In the genomic region with DNA sequence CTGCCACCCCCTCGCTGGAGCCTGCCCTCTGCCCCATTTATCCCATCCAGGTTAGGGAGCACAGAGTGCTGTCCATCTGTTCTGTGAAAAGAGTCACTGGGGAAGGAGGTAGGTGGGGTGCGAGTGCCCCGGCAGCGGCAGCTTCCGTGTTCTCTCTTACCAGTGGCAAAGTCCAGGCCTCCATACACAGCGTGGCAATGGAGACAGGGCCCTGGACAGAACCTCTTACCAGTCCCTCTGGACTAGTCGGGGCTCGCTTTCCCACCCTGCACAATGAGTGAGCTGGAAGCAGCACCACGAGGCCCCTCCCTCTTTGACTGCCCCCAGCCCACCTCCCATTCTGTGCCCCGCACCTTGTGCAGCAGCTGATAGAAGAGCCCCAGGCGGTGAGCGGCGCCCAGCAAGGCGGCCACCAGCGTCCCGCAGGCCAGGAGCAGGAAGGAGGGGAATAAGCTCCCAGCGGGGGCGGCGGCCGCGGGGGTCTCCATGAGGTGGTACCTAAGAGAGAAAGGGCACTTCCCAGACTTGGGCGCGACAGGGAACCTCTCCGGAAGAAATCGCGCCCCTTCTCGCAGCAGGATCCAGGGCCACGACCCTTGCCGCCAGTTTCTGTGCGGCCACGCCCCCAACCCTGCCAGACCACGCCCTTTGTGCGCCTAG, we compare ENCODE assay signal across 8 cellular contexts. TPM values are rescaled to one million over a fixed set of nuclear protein-coding genes. Genes with fewer than 3 reads are reported as not detected.
DNase-seq lines count a peak whose midpoint lies in the region; ATAC-seq and TF ChIP-seq lines count a peak whose summit lies in the region.

No MANE protein-coding gene starts in this region.

- H3K79me2 ChIP-seq in OCI-LY3 (ENCODE audit: low read length) = peaks cover 20% of the 10 kb centered on the region

- ATAC-seq in activated T-cell treated with anti-CD3 and anti-CD28 coated beads, Interleukin-2, amount 50 U/mL, for 72 hours (replicated peaks in 1 of 2) = no peak
- ATAC-seq in GM21576 (IDR thresholded peaks at IDR 0.05; ENCODE audit: unreplicated experiment) = no peak
- ATAC-seq in GM21737 (IDR thresholded peaks at IDR 0.05; ENCODE audit: unreplicated experiment) = no peak

- peak overlapping the region; percentile 97 for H3K27ac Mint-ChIP-seq in activated T-cell treated with anti-CD3 and anti-CD28 coated beads, Interleukin-2, amount 50 U/mL, for 72 hours

- 4% methylated on average over 33 of the region's 33 CpGs for WGBS in urinary bladder

- H3K4me1 ChIP-seq in OCI-LY3 (ENCODE audit: low read length) (peaks cover 12% of the 10 kb centered on the region), mononuclear cell (ENCODE audit: insufficient read depth, low read length) (peaks cover 15% of the 10 kb centered on the region), urinary bladder (ENCODE audit: insufficient read depth) (no peaks in the 10 kb centered on the region)

- H4K20me1 ChIP-seq in OCI-LY3 (ENCODE audit: insufficient read depth, low read length) = no peaks in the 10 kb centered on the region

- H2AFZ ChIP-seq in OCI-LY3 (ENCODE audit: low read depth, low read length) = peak overlapping the region; percentile 75

- no peaks in the 10 kb centered on the region for H3K9me3 Mint-ChIP-seq in activated T-cell treated with anti-CD3 and anti-CD28 coated beads, Interleukin-2, amount 50 U/mL, for 72 hours

- H3K27me3 ChIP-seq in OCI-LY3 (ENCODE audit: low read depth, low read length) (no peaks in the 10 kb centered on the region), mononuclear cell (ENCODE audit: insufficient read depth, low read length) (no peaks in the 10 kb centered on the region)

- H3K4me3 ChIP-seq in OCI-LY3 (ENCODE audit: low read length) = peak overlapping the region; percentile 83
- H3K4me3 ChIP-seq in mononuclear cell (ENCODE audit: low read length) = peak overlapping the region; percentile 84
- peak overlapping the region; percentile 63 for H3K4me3 ChIP-seq in urinary bladder (ENCODE audit: low read depth, low read length)

- H3K36me3 Mint-ChIP-seq in activated T-cell treated with anti-CD3 and anti-CD28 coated beads, Interleukin-2, amount 50 U/mL, for 72 hours (ENCODE audit: insufficient read depth in 2 of 2) = peaks cover 6 to 13% of the 10 kb centered on the region in 2 donors

- peak overlapping the region; percentile 92 for H3K4me3 Mint-ChIP-seq in activated T-cell treated with anti-CD3 and anti-CD28 coated beads, Interleukin-2, amount 50 U/mL, for 72 hours

- H3K9ac ChIP-seq in OCI-LY3 (ENCODE audit: low read length) = peak overlapping the region; percentile 82

- TF ChIP-seq CTCF in OCI-LY3 (IDR thresholded peaks at IDR 0.05; ENCODE audit: low read depth, low read length) = no peak

- no peaks in the 10 kb centered on the region for H3K27me3 Mint-ChIP-seq in activated T-cell treated with anti-CD3 and anti-CD28 coated beads, Interleukin-2, amount 50 U/mL, for 72 hours (ENCODE audit: low read depth)

- peaks cover 20% of the 10 kb centered on the region for H3K4me1 Mint-ChIP-seq in activated T-cell treated with anti-CD3 and anti-CD28 coated beads, Interleukin-2, amount 50 U/mL, for 72 hours (ENCODE audit: low read depth)

- H3K36me3 ChIP-seq in OCI-LY3 (replicated peaks; ENCODE audit: low read depth, low read length) = peaks cover 16% of the 10 kb centered on the region
- H3K36me3 ChIP-seq in urinary bladder (ENCODE audit: insufficient read depth) = no peaks in the 10 kb centered on the region

- peak overlapping the region; percentile 79 for H3K4me2 ChIP-seq in OCI-LY3 (ENCODE audit: low read length)

- peak in 1 of 2 donors; percentile 13 for DNase-seq in activated T-cell treated with anti-CD3 and anti-CD28 coated beads, Interleukin-2, amount 50 U/mL, for 72 hours
- DNase-seq in activated T-cell treated with anti-CD3 and anti-CD28 coated beads for 4 hours = no peak
- DNase-seq in dermis blood vessel endothelial cell = peak; percentile 29

- H3K9me3 ChIP-seq in OCI-LY3 (ENCODE audit: insufficient read depth, low read length) (no peaks in the 10 kb centered on the region), mononuclear cell (ENCODE audit: low read depth, low read length) (no peaks in the 10 kb centered on the region)

- H3K27ac ChIP-seq in OCI-LY3 (ENCODE audit: low read length) = peak overlapping the region; percentile 63
- H3K27ac ChIP-seq in urinary bladder (ENCODE audit: low read depth) = peak overlapping the region; percentile 90

RNA-seq across cellular contexts. Expression of a gene that starts 17.5 kb away (rescaled TPM):
- 1 to 10 TPM; 1.4 to 1.6 TPM for total RNA-seq in activated T-cell treated with anti-CD3 and anti-CD28 coated beads, Interleukin-2, amount 50 U/mL, for 72 hours
- total RNA-seq in dermis blood vessel endothelial cell (22.5 and 22.6 TPM in 2 replicates), mononuclear cell (not detected), urinary bladder (12.8 TPM)
- polyA plus RNA-seq in urinary bladder = 35.6 TPM

RNA-seq across cellular contexts. Expression of a gene that starts 42.7 kb away (rescaled TPM):
- total RNA-seq in activated T-cell treated with anti-CD3 and anti-CD28 coated beads, Interleukin-2, amount 50 U/mL, for 72 hours = not detected
- total RNA-seq in dermis blood vessel endothelial cell (not detected in 2 replicates), mononuclear cell (not detected), urinary bladder (not detected)
- not detected for polyA plus RNA-seq in urinary bladder
